In the genomic region with DNA sequence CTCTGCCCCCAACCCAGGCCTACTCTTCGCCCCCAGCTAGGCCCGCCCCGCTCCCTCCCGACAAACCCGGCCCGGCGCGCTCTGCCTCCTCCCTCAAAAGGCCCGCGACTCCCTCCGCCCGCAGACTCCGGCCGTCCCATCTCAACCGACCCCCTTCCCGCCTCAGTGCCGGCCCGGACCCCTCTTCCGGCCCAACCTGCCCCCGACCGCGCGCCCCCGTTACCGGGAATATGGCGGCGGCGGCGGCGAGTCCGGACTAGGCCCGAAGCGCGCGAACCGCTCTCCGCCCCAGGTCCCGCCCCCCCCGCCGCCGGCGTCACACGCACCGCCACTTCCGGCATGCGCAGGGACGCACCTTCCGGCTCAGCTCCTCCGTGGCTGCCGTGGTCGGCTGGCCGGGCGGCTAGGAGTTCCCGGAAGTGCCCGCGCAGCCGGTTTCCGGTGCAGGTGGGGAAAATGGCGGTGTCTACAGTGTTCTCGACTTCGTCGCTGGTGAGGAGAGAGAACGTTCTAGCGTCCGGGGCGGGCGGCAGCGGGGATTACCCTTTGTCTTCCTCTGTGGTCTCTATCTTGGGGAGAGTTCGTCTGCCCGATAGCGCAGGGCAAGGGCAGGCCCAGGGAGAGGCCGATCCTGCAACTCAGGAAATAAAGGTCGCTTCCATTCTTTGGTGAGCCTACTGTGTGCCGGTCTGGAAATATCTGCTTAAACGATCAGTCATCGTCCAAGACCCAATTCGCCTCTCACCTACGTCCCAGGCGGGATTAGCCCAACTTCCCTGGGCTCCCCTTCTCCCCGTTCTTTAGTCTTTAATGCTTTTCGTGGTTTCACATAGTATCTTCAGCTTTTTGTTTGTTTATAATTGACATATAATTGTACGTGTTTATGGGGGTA, we compare ENCODE assay signal across 8 cellular contexts. TPM values are rescaled to one million over a fixed set of nuclear protein-coding genes. Genes with fewer than 3 reads are reported as not detected.
A peak's percentile ranks its signal among the peaks of the same experiment; 100 is the strongest.
DNase-seq lines count a peak whose midpoint lies in the region; ATAC-seq, FAIRE-seq and TF ChIP-seq lines count a peak whose summit lies in the region.

TSS of gene CPSF7 (minus strand) at position 285 of the 892 bp plus-strand sequence. CDS start 740 bp downstream, outside the sequence.
TSS of gene SDHAF2 (plus strand) at position 434 of the 892 bp plus-strand sequence. CDS start at position 457, 23 bp downstream.

- FAIRE-seq in keratinocyte (lab: Jason Lieb, UNC), result no peak

- peak; percentile 92 for TF ChIP-seq POLR2A in GM19099 (IDR thresholded peaks at IDR 0.05; ENCODE audit: extremely low read depth, insufficient read length, low read depth)

- peak within 1 kb of the TSS; percentile 74 to 85 (median 81) for H3K4me3 ChIP-seq in keratinocyte (ENCODE audit: control insufficient read depth in 2 of 3, extremely low read depth in 1 of 3, insufficient read depth in 2 of 3, low read depth in 1 of 3, low read length in 3 of 3)

- H3K27ac ChIP-seq in keratinocyte (ENCODE audit: control insufficient read depth, insufficient read depth, low read length), result peak within 1 kb of the TSS; percentile 85

- H3K79me2 ChIP-seq in keratinocyte (ENCODE audit: control insufficient read depth, insufficient read depth, low read length), result peaks cover 82% of the 10 kb centered on the region

- no peaks in the 10 kb centered on the region for H3K27me3 ChIP-seq in keratinocyte (ENCODE audit: control insufficient read depth, extremely low read depth, insufficient read depth, low read length)

- H3K36me3 ChIP-seq in keratinocyte (ENCODE audit: control insufficient read depth in 2 of 2, extremely low read depth in 1 of 2, insufficient read depth in 2 of 2, low read length in 2 of 2), result peaks cover 11 to 17% of the 10 kb centered on the region in 2 experiments

- H3K4me2 ChIP-seq in keratinocyte (ENCODE audit: control insufficient read depth, extremely low read depth, insufficient read depth, low read depth, low read length), result peak within 1 kb of the TSS; percentile 88

- peak within 1 kb of the TSS; percentile 97 for H3K9ac ChIP-seq in keratinocyte (ENCODE audit: control insufficient read depth, extremely low read depth, insufficient read depth, low read length)

- no peaks in the 10 kb centered on the region for H3K9me3 ChIP-seq in keratinocyte (ENCODE audit: control insufficient read depth, low read depth, low read length)

- H4K20me1 ChIP-seq in keratinocyte (ENCODE audit: control insufficient read depth, extremely low read depth, insufficient read depth, low read length), result peaks cover 4% of the 10 kb centered on the region

- peaks cover 14% of the 10 kb centered on the region for H3K4me1 ChIP-seq in keratinocyte (ENCODE audit: control insufficient read depth, extremely low read depth, insufficient read depth, low read length)

- peak within 1 kb of the TSS; percentile 89 for H2AFZ ChIP-seq in keratinocyte (ENCODE audit: control insufficient read depth, low read length)

- dilution Hi-C loops in keratinocyte (cut with MboI; ENCODE audit: extremely low pct_ligation_motif_present, low sequenced_read_pairs), result no loop called here

- TF ChIP-seq CTCF in keratinocyte (optimal IDR thresholded peaks at IDR 0.05 in 1 of 3, IDR thresholded peaks at IDR 0.05 in 1 of 3, conservative IDR thresholded peaks at IDR 0.05 in 1 of 3; ENCODE audit: extremely low read depth in 1 of 3, insufficient read depth in 2 of 3, low read length in 3 of 3), result no peak

- no peaks in the 10 kb centered on the region for H3K9me1 ChIP-seq in keratinocyte (ENCODE audit: control insufficient read depth, extremely low read depth, insufficient read depth, low read length)

- peak; percentile 74 for ATAC-seq in HG03378 (IDR thresholded peaks at IDR 0.05; ENCODE audit: unreplicated experiment)

- peak; percentile 99 for DNase-seq in AG20443 (ENCODE audit: low spot score)
- DNase-seq in NCI-H510A (lab: John Stamatoyannopoulos, UW), result peak; percentile 99
- peak; percentile 96 for DNase-seq in activated CD4-positive, alpha-beta T cell treated with anti-CD3 and anti-CD28 coated beads for 1 hour
- peak; percentile 38 to 77 for DNase-seq in cerebellar nuclear complex (lab: John Stamatoyannopoulos, UW)
- peak; percentile 32 for DNase-seq in keratinocyte (ENCODE audit: low read depth, low spot score)
- peak; percentile 95 to 98 (median 97) for DNase-seq in stimulated activated CD4-positive, alpha-beta T cell treated with anti-CD3 and anti-CD28 coated beads, Interleukin-12 subunit alpha, Interleukin-12 subunit beta, amount 100 ng/mL, for 48 hours (ENCODE audit: low read depth in 2 of 3, low spot score in 1 of 3)

RNA-seq across cellular contexts. Expression of gene CPSF7, which starts in this region (rescaled TPM):
- polyA plus RNA-seq in keratinocyte, result 24.6 to 60.6 TPM (median 34.5 TPM) in 3 replicates
- 12.1 TPM for polyA plus RNA-seq in keratinocyte (2011; ENCODE audit: low read depth)
- polyA plus RNA-seq in keratinocyte (2011; cell fraction: cytosol; rRNA removed), result 31.2 and 42.2 TPM in 2 replicates
- 73.4 and 79.4 TPM in 2 replicates for polyA plus RNA-seq in keratinocyte (2011; cell fraction: nucleus; rRNA removed)
- polyA plus RNA-seq in keratinocyte (2012; ENCODE audit: low replicate concordance), result 32.6 and 43.6 TPM in 2 replicates
- 36.2 to 126 TPM (median 46.5 TPM) in 3 replicates for polyA minus RNA-seq in keratinocyte
- polyA minus RNA-seq in keratinocyte (2011; cell fraction: cytosol; rRNA and poly(A)+ RNA removed), result 12.3 TPM
- polyA minus RNA-seq in keratinocyte (2011; cell fraction: nucleus; rRNA and poly(A)+ RNA removed), result 21.9 and 34.4 TPM in 2 replicates

RNA-seq across cellular contexts. Expression of gene SDHAF2, which starts in this region (rescaled TPM):
- polyA plus RNA-seq in keratinocyte, result 55.1 to 71.3 TPM (median 56.4 TPM) in 3 replicates
- polyA plus RNA-seq in keratinocyte (2011; ENCODE audit: low read depth), result 10.8 TPM
- polyA plus RNA-seq in keratinocyte (2011; cell fraction: cytosol; rRNA removed), result 64.1 and 68.9 TPM in 2 replicates
- polyA plus RNA-seq in keratinocyte (2011; cell fraction: nucleus; rRNA removed), result 58.6 and 59.9 TPM in 2 replicates
- 33.8 and 36.2 TPM in 2 replicates for polyA plus RNA-seq in keratinocyte (2012; ENCODE audit: low replicate concordance)
- 34.3 to 61.4 TPM (median 39.9 TPM) in 3 replicates for polyA minus RNA-seq in keratinocyte
- polyA minus RNA-seq in keratinocyte (2011; cell fraction: cytosol; rRNA and poly(A)+ RNA removed), result 39.5 TPM
- polyA minus RNA-seq in keratinocyte (2011; cell fraction: nucleus; rRNA and poly(A)+ RNA removed), result 12.8 and 39.9 TPM in 2 replicates

Comparison
In these comparisons a context has a peak if more than half of its experiments do, and no peak if none do; other contexts are left out.
1. Peak in every context shown above with its lines: DNase-seq, ATAC-seq, H3K4me3 ChIP-seq and H3K27ac ChIP-seq.
2. DNase-seq: peak in every context shown above with its lines; median percentile 99 in AG20443; 99 in NCI-H510A; 97 in stimulated activated CD4-positive, alpha-beta T cell treated with anti-CD3 and anti-CD28 coated beads, Interleukin-12 subunit alpha, Interleukin-12 subunit beta, amount 100 ng/mL, for 48 hours; 96 in activated CD4-positive, alpha-beta T cell treated with anti-CD3 and anti-CD28 coated beads for 1 hour; 58 in cerebellar nuclear complex; 32 in keratinocyte.